In genomic region chr7:967361-968082, GRCh38 we compare ENCODE assay signal across 16 cellular contexts. TPM values are rescaled to one million over a fixed set of nuclear protein-coding genes. Genes with fewer than 3 reads are reported as not detected.
"Had no signal": no experiment of that assay in that cellular context is flagged by ENCODE, and none has a peak within 500 bp of the region (broad histone marks: within the 10 kb centered on the region; RNA-seq: fewer than 3 reads in every experiment).

No MANE protein-coding gene starts in this region.

- H3K4me3 Mint-ChIP-seq: activated naive CD4-positive, alpha-beta T cell treated with anti-CD3 and anti-CD28 coated beads, Interleukin-2, amount 10 ng/mL, durations not matched to agents 7 days and 5 days; activated T-helper 17 cell treated with anti-CD3 and anti-CD28 coated beads, Interleukin-2, amount 50 U/mL, for 72 hours; natural killer cell had no signal

- H3K9me3 Mint-ChIP-seq: activated naive CD4-positive, alpha-beta T cell treated with anti-CD3 and anti-CD28 coated beads, Interleukin-2, amount 10 ng/mL, durations not matched to agents 7 days and 5 days; activated T-helper 17 cell treated with anti-CD3 and anti-CD28 coated beads, Interleukin-2, amount 50 U/mL, for 72 hours; natural killer cell had no signal

- H3K27me3 ChIP-seq: transverse colon had no signal

- H3K27ac Mint-ChIP-seq: activated naive CD4-positive, alpha-beta T cell treated with anti-CD3 and anti-CD28 coated beads, Interleukin-2, amount 10 ng/mL, durations not matched to agents 7 days and 5 days; activated T-helper 17 cell treated with anti-CD3 and anti-CD28 coated beads, Interleukin-2, amount 50 U/mL, for 72 hours had no signal

- H3K36me3 Mint-ChIP-seq: natural killer cell had no signal

- H3K27me3 Mint-ChIP-seq: activated T-helper 17 cell treated with anti-CD3 and anti-CD28 coated beads, Interleukin-2, amount 50 U/mL, for 72 hours had no signal

- FAIRE-seq: endometrium had no signal

- H3K4me1 ChIP-seq: prostate gland had no signal

- H3K27ac ChIP-seq: esophagus squamous epithelium, prostate gland, transverse colon had no signal

- H3K4me3 ChIP-seq: esophagus squamous epithelium, prostate gland, transverse colon had no signal

- DNase-seq: activated CD4-positive, alpha-beta T cell treated with anti-CD3 and anti-CD28 coated beads for 48 hours; activated CD8-positive, alpha-beta memory T cell treated with anti-CD3 and anti-CD28 coated beads for 24 hours; activated naive CD4-positive, alpha-beta T cell treated with anti-CD3 and anti-CD28 coated beads, Interleukin-2, amount 10 ng/mL, durations not matched to agents 7 days and 5 days; esophagus squamous epithelium; foreskin fibroblast; natural killer cell; occipital lobe; stimulated activated CD4-positive, alpha-beta T cell treated with anti-CD3 and anti-CD28 coated beads, Interleukin-2, amount 100 ng/mL, for 24 hours; stimulated activated naive CD4-positive, alpha-beta T cell; substantia nigra; transverse colon had no signal

- H3K9me3 ChIP-seq: esophagus squamous epithelium, prostate gland, transverse colon had no signal

- ATAC-seq: activated T-helper 17 cell treated with anti-CD3 and anti-CD28 coated beads, Interleukin-2, amount 50 U/mL, for 72 hours; natural killer cell; sciatic nerve had no signal

RNA-seq across cellular contexts. Expression of gene CYP2W1, which starts 15.5 kb away (rescaled TPM):
- total RNA-seq: activated T-helper 17 cell treated with anti-CD3 and anti-CD28 coated beads, Interleukin-2, amount 50 U/mL, for 72 hours; natural killer cell; occipital lobe; T-helper 1 cell treated with Interleukin-12 subunit alpha and Interleukin-12 subunit beta and Interleukin-4 antibody, amounts not matched to agents 30 ng/mL and 1 ng/mL, for 36 hours had no signal
